ENCODE assay signal across 15 cellular contexts in genomic region chr3:12437223-12437605, GRCh38.
"Had no signal": no experiment of that assay in that cellular context is flagged by ENCODE, and none has a peak within 500 bp of the region (broad histone marks: within the 10 kb centered on the region; RNA-seq: fewer than 3 reads in every experiment).

No MANE protein-coding gene starts in this region.

- H3K27me3 ChIP-seq: ascending aorta, testis had no signal

- H3K9me3 ChIP-seq: ascending aorta, left ventricle myocardium inferior, testis had no signal

- DNase-seq: activated CD4-positive, alpha-beta T cell treated with anti-CD3 and anti-CD28 coated beads for 4 hours; activated CD8-positive, alpha-beta memory T cell treated with anti-CD3 and anti-CD28 coated beads, Interleukin-2, amount 50 U/mL, for 4 hours; activated CD8-positive, alpha-beta T cell treated with anti-CD3 and anti-CD28 coated beads, Interleukin-2, amount 10 ng/mL, durations not matched to agents 7 days and 5 days; activated gamma-delta T cell; dorsolateral prefrontal cortex; hippocampal formation; kidney; left ventricle myocardium inferior; natural killer cell; posterior cingulate gyrus; retina; stimulated activated naive CD8-positive, alpha-beta T cell treated with anti-CD3 and anti-CD28 coated beads, Interleukin-15, Interleukin-2, amounts not matched to agents 100 U/mL and 50 U/mL, for 24 hours; SW 1271; testis had no signal

- H3K4me3 ChIP-seq: left ventricle myocardium inferior, testis had no signal

- H3K36me3 ChIP-seq: ascending aorta had no signal

- ATAC-seq: activated CD8-positive, alpha-beta T cell treated with anti-CD3 and anti-CD28 coated beads, Interleukin-2, amount 10 ng/mL, durations not matched to agents 7 days and 5 days; natural killer cell; stimulated activated naive CD8-positive, alpha-beta T cell treated with anti-CD3 and anti-CD28 coated beads, Interleukin-15, Interleukin-2, amounts not matched to agents 100 U/mL and 50 U/mL, for 24 hours had no signal

- H3K27ac ChIP-seq: testis had no signal
